Comparison of ENCODE assay signal across 9 cellular contexts in the genomic region with DNA sequence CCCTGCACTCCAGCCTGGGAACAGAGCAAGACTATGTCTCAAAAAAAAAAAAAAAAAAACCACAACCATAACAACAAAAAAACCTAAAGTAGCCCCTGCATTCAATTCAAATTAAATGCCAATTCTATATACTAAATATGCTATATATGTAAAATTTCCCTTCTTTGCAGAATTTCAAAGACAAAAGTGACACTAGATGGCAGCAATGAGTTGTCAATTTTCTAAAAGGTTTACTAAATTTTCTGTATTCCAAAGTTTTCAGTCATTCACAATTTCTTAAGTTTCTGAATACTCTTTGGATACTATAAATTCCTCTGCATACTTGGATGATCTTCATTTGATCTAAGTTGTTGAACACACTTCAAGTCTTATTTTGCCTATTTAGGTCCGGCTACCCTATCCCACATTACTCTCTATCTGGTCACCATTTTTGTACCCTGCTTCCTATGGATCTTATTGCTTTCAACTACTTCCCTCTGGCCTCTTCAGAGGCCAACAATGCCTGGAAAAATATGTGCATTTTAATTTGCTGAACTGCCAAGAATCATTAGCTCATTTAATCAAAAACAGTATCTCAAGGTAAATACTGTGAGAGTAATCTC. TPM values are rescaled to one million over a fixed set of nuclear protein-coding genes. Genes with fewer than 3 reads are reported as not detected.
A peak's percentile ranks its signal among the peaks of the same experiment; 100 is the strongest.
DNase-seq lines count a peak whose midpoint lies in the region; ATAC-seq and TF ChIP-seq lines count a peak whose summit lies in the region.
"Had no signal": no experiment of that assay in that cellular context is flagged by ENCODE, and none has a peak within 500 bp of the region (broad histone marks: within the 10 kb centered on the region; RNA-seq: fewer than 3 reads in every experiment).

No MANE protein-coding gene starts in this region.

- DNase-seq in left ventricle myocardium inferior (no peak), cardiac septum (ENCODE audit: low spot score) (no peak), SK-MEL-5 (ENCODE audit: low read depth, low spot score) (peak; percentile 48), fibroblast of the conjunctiva (ENCODE audit: low read depth) (peak; percentile 14), upper lobe of left lung (no peak), globus pallidus (ENCODE audit: low spot score) (no peak), ecto neural progenitor cell (ENCODE audit: low spot score) (no peak)
- DNase-seq: NCI-H1436 treated with DMSO at 0.1 percent for 48 hours had no signal

- in situ Hi-C loops in SK-MEL-5 (cut with HindIII; ENCODE audit: low pct_unique_long_range_greater_than_20kb, low sequenced_read_pairs): no loop called here

- H3K4me3 ChIP-seq in left ventricle myocardium inferior (no peak overlapping the region), upper lobe of left lung (no peak overlapping the region)

- TF ChIP-seq CTCF in left ventricle myocardium inferior (IDR thresholded peaks at IDR 0.05; ENCODE audit: borderline replicate concordance): peak; percentile 54
- TF ChIP-seq CTCF in upper lobe of left lung (IDR thresholded peaks at IDR 0.05): peak in 4 of 6 experiments; percentile 13 to 22 (median 18)

- TF ChIP-seq POLR2A in upper lobe of left lung (IDR thresholded peaks at IDR 0.05): no peak

- TF ChIP-seq EP300 in upper lobe of left lung (IDR thresholded peaks at IDR 0.05): no peak

- H3K36me3 ChIP-seq in left ventricle myocardium inferior (peaks cover 60% of the 10 kb centered on the region), upper lobe of left lung (peaks cover 0 to 65% (median 3%) of the 10 kb centered on the region in 4 donors)

- no peaks in the 10 kb centered on the region for H3K27me3 ChIP-seq in left ventricle myocardium inferior (ENCODE audit: low read depth)
- no peaks in the 10 kb centered on the region for H3K27me3 ChIP-seq in upper lobe of left lung

- no peak for ATAC-seq in upper lobe of left lung (ENCODE audit: low FRiP score in 2 of 2)
- ATAC-seq in HG02759 (IDR thresholded peaks at IDR 0.05; ENCODE audit: unreplicated experiment): no peak

- H3K27ac ChIP-seq in left ventricle myocardium inferior (replicated peaks): peak overlapping the region; percentile 45
- no peak overlapping the region for H3K27ac ChIP-seq in upper lobe of left lung

- intact Hi-C loops in left ventricle myocardium inferior (cut with micrococcal nuclease) (no loop called here), cardiac septum (cut with DNase I) (no loop called here)

- 88 to 95% methylated on average over 1 of the region's 1 CpG for WGBS in upper lobe of left lung, 2 donors

- H3K9me3 ChIP-seq in left ventricle myocardium inferior (replicated peaks): no peaks in the 10 kb centered on the region
- H3K9me3 ChIP-seq in upper lobe of left lung: no peaks in the 10 kb centered on the region

- peaks cover 82% of the 10 kb centered on the region for H3K4me1 ChIP-seq in left ventricle myocardium inferior
- H3K4me1 ChIP-seq in upper lobe of left lung: peaks cover 41 to 77% (median 56%) of the 10 kb centered on the region in 4 donors

RNA-seq across cellular contexts. Expression of a gene that starts 27.9 kb away (rescaled TPM):
- total RNA-seq in left ventricle myocardium inferior (273 TPM), cardiac septum (260 TPM), upper lobe of left lung (100 to 1,000 TPM; 119 to 390 (median 293) TPM)
- 520 and 523 TPM in 2 replicates for total RNA-seq in SK-MEL-5 (2014; rRNA removed; shearing (Covaris generic))
- polyA plus RNA-seq in SK-MEL-5 (2015; cell fraction: cytosol; rRNA removed): 590 and 687 TPM in 2 replicates
- 225 and 237 TPM in 2 replicates for polyA plus RNA-seq in SK-MEL-5 (2015; cell fraction: nucleus; rRNA removed)

RNA-seq across cellular contexts. Expression of a gene that starts 38.6 kb away (rescaled TPM):
- total RNA-seq in left ventricle myocardium inferior: 0.30 TPM
- total RNA-seq in cardiac septum: not detected
- total RNA-seq in SK-MEL-5 (2014; rRNA removed; shearing (Covaris generic)): 0.08 and 0.21 TPM in 2 replicates
- polyA plus RNA-seq in SK-MEL-5 (2015; cell fraction: cytosol; rRNA removed): 0.05 TPM in 1 of 2 replicates, not detected in the other
- not detected in 2 replicates for polyA plus RNA-seq in SK-MEL-5 (2015; cell fraction: nucleus; rRNA removed)
- 1 to 10 TPM in 1 of 6 donors, under 1 TPM in 4, not detected in 1; 0.15 to 1.0 (median 0.34) TPM for total RNA-seq in upper lobe of left lung

Comparison
In these comparisons a context has a peak if more than half of its experiments do, and no peak if none do; other contexts are left out.
1. DNase-seq: peak in SK-MEL-5 (single experiment) and fibroblast of the conjunctiva (single experiment); none in left ventricle myocardium inferior (single experiment), cardiac septum (single experiment), upper lobe of left lung (0 of 2), globus pallidus (single experiment) and ecto neural progenitor cell (single experiment).